Comparison of ENCODE assay signal across 19 cellular contexts in the genomic region with DNA sequence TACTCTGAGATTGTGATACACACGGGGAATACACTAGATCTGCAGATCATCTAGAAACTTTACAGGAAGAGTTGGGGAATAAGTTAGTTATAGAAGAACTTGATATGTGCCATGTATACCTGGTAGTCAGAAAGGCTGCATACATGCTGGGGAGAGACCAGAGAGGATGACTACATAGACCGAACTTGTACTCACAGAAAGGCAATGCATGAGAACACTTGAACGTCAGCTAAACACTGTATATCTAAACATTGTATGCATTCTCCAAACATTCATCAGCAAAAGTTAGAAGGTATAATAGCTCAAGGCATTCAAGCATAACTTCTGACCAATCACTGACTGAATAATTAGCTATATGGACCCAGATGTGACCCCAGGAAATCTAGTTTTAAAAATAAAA.
"Had no signal": no experiment of that assay in that cellular context is flagged by ENCODE, and none has a peak within 500 bp of the region (broad histone marks: within the 10 kb centered on the region; RNA-seq: fewer than 3 reads in every experiment).

No MANE protein-coding gene starts in this region.

- H3K9me3 Mint-ChIP-seq: activated CD4-positive, alpha-beta memory T cell treated with anti-CD3 and anti-CD28 coated beads for 36 hours had no signal

- H3K27ac Mint-ChIP-seq: activated CD4-positive, alpha-beta memory T cell treated with anti-CD3 and anti-CD28 coated beads for 36 hours; activated CD4-positive, alpha-beta T cell treated with anti-CD3 and anti-CD28 coated beads for 36 hours; dendritic cell treated with granulocyte-macrophage colony-stimulating factor and Interleukin-4, amounts not matched to agents 40 ng/mL and 50 ng/mL, for 4 days; naive thymus-derived CD4-positive, alpha-beta T cell; T-helper 1 cell treated with Interleukin-12 subunit alpha and Interleukin-12 subunit beta and Interleukin-4 antibody, amounts not matched to agents 30 μg/mL and 1 μg/mL, for 36 hours had no signal

- H3K4me3 Mint-ChIP-seq: activated CD4-positive, alpha-beta memory T cell treated with anti-CD3 and anti-CD28 coated beads for 36 hours; activated CD4-positive, alpha-beta T cell treated with anti-CD3 and anti-CD28 coated beads for 36 hours; activated T-cell treated with anti-CD3 and anti-CD28 coated beads, Interleukin-2, amount 50 U/mL, for 4 hours; dendritic cell treated with granulocyte-macrophage colony-stimulating factor and Interleukin-4, amounts not matched to agents 40 ng/mL and 50 ng/mL, for 4 days; naive thymus-derived CD4-positive, alpha-beta T cell; T-helper 1 cell treated with Interleukin-12 subunit alpha and Interleukin-12 subunit beta and Interleukin-4 antibody, amounts not matched to agents 30 μg/mL and 1 μg/mL, for 36 hours had no signal

- H3K27me3 ChIP-seq: adrenal gland, gastroesophageal sphincter had no signal

- H3K36me3 ChIP-seq: adrenal gland, gastroesophageal sphincter had no signal

- H2AFZ ChIP-seq: parathyroid adenoma had no signal

- DNase-seq: activated CD4-positive, alpha-beta memory T cell treated with anti-CD3 and anti-CD28 coated beads for 36 hours; activated CD4-positive, alpha-beta T cell treated with anti-CD3 and anti-CD28 coated beads for 36 hours; activated effector memory CD4-positive, alpha-beta T cell treated with Interleukin-2 at 50 U/mL for 16 hours; activated naive CD4-positive, alpha-beta T cell treated with anti-CD3 and anti-CD28 coated beads, Interleukin-2, amount 50 U/mL, for 16 hours; activated T-cell treated with anti-CD3 and anti-CD28 coated beads, Interleukin-2, amount 50 U/mL, for 4 hours; adrenal gland; effector memory CD4-positive, alpha-beta T cell; mucosa of descending colon; naive thymus-derived CD4-positive, alpha-beta T cell; retina; stimulated activated CD4-positive, alpha-beta T cell treated with anti-CD3 and anti-CD28 coated beads, Interleukin-15, amount 100 ng/mL, for 24 hours; stimulated activated CD4-positive, alpha-beta T cell treated with anti-CD3 and anti-CD28 coated beads, Interleukin-4, amount 100 ng/mL, for 4 hours; stimulated activated CD8-positive, alpha-beta memory T cell treated with anti-CD3 and anti-CD28 coated beads, Interleukin-4, amount 100 ng/mL, for 48 hours; stimulated activated naive CD8-positive, alpha-beta T cell treated with anti-CD3 and anti-CD28 coated beads, Interleukin-15, Interleukin-2, amounts not matched to agents 100 U/mL and 50 U/mL, for 24 hours had no signal

- H3K27ac ChIP-seq: adrenal gland, gastroesophageal sphincter, parathyroid adenoma had no signal

- H3K4me1 Mint-ChIP-seq: activated CD4-positive, alpha-beta T cell treated with anti-CD3 and anti-CD28 coated beads for 36 hours had no signal

- ATAC-seq: activated CD4-positive, alpha-beta T cell treated with anti-CD3 and anti-CD28 coated beads for 36 hours; activated T-cell treated with anti-CD3 and anti-CD28 coated beads, Interleukin-2, amount 50 U/mL, for 4 hours; gastroesophageal sphincter; left lobe of liver; mucosa of descending colon; naive thymus-derived CD4-positive, alpha-beta T cell; stimulated activated naive CD8-positive, alpha-beta T cell treated with anti-CD3 and anti-CD28 coated beads, Interleukin-15, Interleukin-2, amounts not matched to agents 100 U/mL and 50 U/mL, for 24 hours had no signal

- H3K4me1 ChIP-seq: adrenal gland, gastroesophageal sphincter, parathyroid adenoma had no signal

- H3K9me3 ChIP-seq: adrenal gland, gastroesophageal sphincter, mucosa of descending colon had no signal

- H3K27me3 Mint-ChIP-seq: dendritic cell treated with granulocyte-macrophage colony-stimulating factor and Interleukin-4, amounts not matched to agents 40 ng/mL and 50 ng/mL, for 4 days had no signal

- H3K36me3 Mint-ChIP-seq: activated CD4-positive, alpha-beta memory T cell treated with anti-CD3 and anti-CD28 coated beads for 36 hours; naive thymus-derived CD4-positive, alpha-beta T cell had no signal

- H3K4me3 ChIP-seq: adrenal gland, gastroesophageal sphincter, mucosa of descending colon had no signal

- H3K79me2 ChIP-seq: parathyroid adenoma had no signal

- H3K9ac ChIP-seq: parathyroid adenoma had no signal
